In genomic region chr18:6627621-6628020, GRCh38 we compare ENCODE assay signal across 23 cellular contexts.
DNase-seq lines count a peak whose midpoint lies in the region; FAIRE-seq and TF ChIP-seq lines count a peak whose summit lies in the region.
"Had no signal": no experiment of that assay in that cellular context is flagged by ENCODE, and none has a peak within 500 bp of the region (broad histone marks: within the 10 kb centered on the region; RNA-seq: fewer than 3 reads in every experiment).

No MANE protein-coding gene starts in this region.

- no peak for TF ChIP-seq CTCF in fibroblast of pulmonary artery (IDR thresholded peaks at IDR 0.05; ENCODE audit: low read length, missing control alignments)

- no peak for TF ChIP-seq POLR2A in GM12891 (IDR thresholded peaks at IDR 0.05; ENCODE audit: low read depth, low read length)

- DNase-seq in GM03348 (ENCODE audit: low spot score): peak; percentile 9
- DNase-seq in amniotic epithelial cell (ENCODE audit: low read depth): peak; percentile 10
- DNase-seq in fibroblast of pulmonary artery (ENCODE audit: low read depth): peak; percentile 9
- peak; percentile 46 for DNase-seq in stromal cell of bone marrow (ENCODE audit: low read depth)
- no peak for DNase-seq in MV-4-11 (lab: John Stamatoyannopoulos, UW)
- DNase-seq in NCI-H1694 (lab: John Stamatoyannopoulos, UW): no peak
- DNase-seq in GM12891 (ENCODE audit: insufficient read length, low spot score): no peak
- DNase-seq: activated CD4-positive, alpha-beta T cell treated with anti-CD3 and anti-CD28 coated beads, Interleukin-2, amount 50 U/mL, for 1 hour; activated naive CD8-positive, alpha-beta T cell treated with anti-CD3 and anti-CD28 coated beads for 36 hours; CD4-positive, alpha-beta memory T cell; DMS153; HFFc6; left colon; mesenchymal stem cell; naive thymus-derived CD4-positive, alpha-beta T cell; NCI-H1417 treated with DMSO at 0.1 percent for 48 hours; NCI-H2107; NCI-H510A treated with DMSO at 0.1 percent for 48 hours; WERI-Rb-1 had no signal

- H3K4me3 ChIP-seq in fibroblast of pulmonary artery (replicated peaks; ENCODE audit: low read depth, low read length): no peak overlapping the region
- H3K4me3 ChIP-seq: coronary artery, ovary, right atrium auricular region had no signal

- FAIRE-seq in GM12891 (lab: Jason Lieb, UNC): no peak
- FAIRE-seq: endometrium had no signal

TF ChIP-seq in GM12891, 5 proteins besides CTCF, POLR2A, EP300 and RAD21:
- TF ChIP-seq POLR2AphosphoS5 (IDR thresholded peaks at IDR 0.05; ENCODE audit: low read depth, low read length) (no peak), PAX5 (IDR thresholded peaks at IDR 0.05; ENCODE audit: insufficient read depth, low read length, severe bottlenecking) (no peak), POU2F2 (IDR thresholded peaks at IDR 0.05; ENCODE audit: low read depth, low read length) (no peak), SPI1 (IDR thresholded peaks at IDR 0.05; ENCODE audit: low read depth, low read length) (no peak), TAF1 (IDR thresholded peaks at IDR 0.05; ENCODE audit: low read depth, low read length) (no peak)

Comparison
In these comparisons a context has a peak if more than half of its experiments do, and no peak if none do; other contexts are left out.
1. DNase-seq: peak in GM03348 (single experiment), amniotic epithelial cell (single experiment), fibroblast of pulmonary artery (single experiment) and stromal cell of bone marrow (single experiment); none in MV-4-11 (single experiment), NCI-H1694 (single experiment) and GM12891 (single experiment).